In genomic region chr19:52428937-52429336, GRCh38 we compare ENCODE assay signal across 34 cellular contexts. TPM values are rescaled to one million over a fixed set of nuclear protein-coding genes. Genes with fewer than 3 reads are reported as not detected.
"Had no signal": no experiment of that assay in that cellular context is flagged by ENCODE, and none has a peak within 500 bp of the region (broad histone marks: within the 10 kb centered on the region; RNA-seq: fewer than 3 reads in every experiment).

ZNF534 (plus strand) TSS chr19:52429148; CDS start chr19:52431475, 2,327 bp downstream.

- H3K4me3 Mint-ChIP-seq: activated CD4-positive, alpha-beta T cell treated with anti-CD3 and anti-CD28 coated beads, Interleukin-2, amount 10 ng/mL, durations not matched to agents 7 days and 5 days; activated CD8-positive, alpha-beta T cell treated with anti-CD3 and anti-CD28 coated beads for 36 hours; activated naive CD4-positive, alpha-beta T cell treated with anti-CD3 and anti-CD28 coated beads for 36 hours; activated naive CD4-positive, alpha-beta T cell treated with anti-CD3 and anti-CD28 coated beads, Interleukin-2, amount 50 U/mL, for 24 hours; activated naive CD8-positive, alpha-beta T cell treated with anti-CD3 and anti-CD28 coated beads for 36 hours; activated naive CD8-positive, alpha-beta T cell treated with anti-CD3 and anti-CD28 coated beads, Interleukin-2, amount 50 U/mL, for 24 hours; activated T-cell treated with anti-CD3 and anti-CD28 coated beads, Interleukin-2, amount 50 U/mL, for 4 hours; activated T-helper 1 cell treated with anti-CD3 and anti-CD28 coated beads, Interleukin-12 subunit alpha, Interleukin-12 subunit beta, Interleukin-2, Interleukin-4 antibody, amounts not matched to agents 30 ng/mL and 10 ng/mL and 1 ng/mL, durations not matched to agents 14 hours and 24 hours and 36 hours; effector memory CD8-positive, alpha-beta T cell had no signal

- H3K4me1 ChIP-seq: adrenal gland, body of pancreas, esophagus squamous epithelium had no signal

- FAIRE-seq: colon, endothelial cell of umbilical vein, frontal cortex had no signal

- H3K27ac ChIP-seq: adrenal gland, body of pancreas, epithelial cell of prostate, esophagus squamous epithelium had no signal

- H3K4me3 ChIP-seq: adrenal gland, body of pancreas, esophagus squamous epithelium had no signal

- H3K36me3 ChIP-seq: adrenal gland had no signal

- H3K27me3 ChIP-seq: adrenal gland, body of pancreas, esophagus squamous epithelium had no signal

- ATAC-seq: activated CD8-positive, alpha-beta T cell treated with anti-CD3 and anti-CD28 coated beads for 36 hours; activated naive CD8-positive, alpha-beta T cell treated with anti-CD3 and anti-CD28 coated beads, Interleukin-2, amount 50 U/mL, for 24 hours; activated T-cell treated with anti-CD3 and anti-CD28 coated beads, Interleukin-2, amount 50 U/mL, for 4 hours; body of pancreas; effector memory CD8-positive, alpha-beta T cell had no signal

- DNase-seq: activated CD4-positive, alpha-beta T cell treated with anti-CD3 and anti-CD28 coated beads for 4 hours; activated CD4-positive, alpha-beta T cell treated with anti-CD3 and anti-CD28 coated beads, Interleukin-2, amount 10 ng/mL, durations not matched to agents 7 days and 5 days; activated CD4-positive, alpha-beta T cell treated with anti-CD3 and anti-CD28 coated beads, Interleukin-2, amount 50 U/mL, for 48 hours; activated CD4-positive, CD25-positive, alpha-beta regulatory T cell; activated CD4-positive, CD25-positive, alpha-beta regulatory T cell treated with anti-CD3 and anti-CD28 coated beads, Interleukin-2, amount 50 U/mL, for 72 hours; activated CD8-positive, alpha-beta memory T cell treated with anti-CD3 and anti-CD28 coated beads for 24 hours; activated CD8-positive, alpha-beta T cell treated with anti-CD3 and anti-CD28 coated beads for 36 hours; activated effector memory CD4-positive, alpha-beta T cell treated with anti-CD3 and anti-CD28 coated beads, Interleukin-2, amount 50 U/mL, for 16 hours; activated naive CD4-positive, alpha-beta T cell treated with anti-CD3 and anti-CD28 coated beads for 36 hours; activated naive CD8-positive, alpha-beta T cell treated with anti-CD3 and anti-CD28 coated beads for 36 hours; activated naive CD8-positive, alpha-beta T cell treated with anti-CD3 and anti-CD28 coated beads, Interleukin-2, amount 50 U/mL, for 24 hours; activated T-cell treated with anti-CD3 and anti-CD28 coated beads, Interleukin-2, amount 50 U/mL, for 4 hours; adrenal gland; amygdala; aorta; body of pancreas; caudate nucleus; cortex of kidney; dermis blood vessel endothelial cell; effector CD4-positive, alpha-beta T cell; effector memory CD8-positive, alpha-beta T cell; esophagus squamous epithelium; foreskin fibroblast; head of caudate nucleus; T-helper 2 cell had no signal

- H3K27ac Mint-ChIP-seq: activated CD4-positive, alpha-beta T cell treated with anti-CD3 and anti-CD28 coated beads, Interleukin-2, amount 10 ng/mL, durations not matched to agents 7 days and 5 days; activated CD8-positive, alpha-beta T cell treated with anti-CD3 and anti-CD28 coated beads for 36 hours; activated naive CD4-positive, alpha-beta T cell treated with anti-CD3 and anti-CD28 coated beads for 36 hours; activated naive CD4-positive, alpha-beta T cell treated with anti-CD3 and anti-CD28 coated beads, Interleukin-2, amount 50 U/mL, for 24 hours; activated naive CD8-positive, alpha-beta T cell treated with anti-CD3 and anti-CD28 coated beads for 36 hours; activated naive CD8-positive, alpha-beta T cell treated with anti-CD3 and anti-CD28 coated beads, Interleukin-2, amount 50 U/mL, for 24 hours; activated T-helper 1 cell treated with anti-CD3 and anti-CD28 coated beads, Interleukin-12 subunit alpha, Interleukin-12 subunit beta, Interleukin-2, Interleukin-4 antibody, amounts not matched to agents 30 ng/mL and 10 ng/mL and 1 ng/mL, durations not matched to agents 14 hours and 24 hours and 36 hours; activated T-helper 2 cell treated with anti-CD3 and anti-CD28 coated beads, Interferon-gamma antibody, Interleukin-2, Interleukin-4, amounts not matched to agents 10 μg/mL and 5 μg/mL and 100 μg/mL, durations not matched to agents 14 hours and 24 hours and 36 hours had no signal

- H3K4me1 Mint-ChIP-seq: activated CD4-positive, alpha-beta T cell treated with anti-CD3 and anti-CD28 coated beads, Interleukin-2, amount 10 ng/mL, durations not matched to agents 7 days and 5 days; activated naive CD4-positive, alpha-beta T cell treated with anti-CD3 and anti-CD28 coated beads, Interleukin-2, amount 50 U/mL, for 24 hours; activated naive CD8-positive, alpha-beta T cell treated with anti-CD3 and anti-CD28 coated beads for 36 hours; activated naive CD8-positive, alpha-beta T cell treated with anti-CD3 and anti-CD28 coated beads, Interleukin-2, amount 50 U/mL, for 24 hours had no signal

- H3K27me3 Mint-ChIP-seq: activated CD4-positive, alpha-beta T cell treated with anti-CD3 and anti-CD28 coated beads, Interleukin-2, amount 10 ng/mL, durations not matched to agents 7 days and 5 days; activated CD8-positive, alpha-beta T cell treated with anti-CD3 and anti-CD28 coated beads for 36 hours; activated naive CD4-positive, alpha-beta T cell treated with anti-CD3 and anti-CD28 coated beads, Interleukin-2, amount 50 U/mL, for 24 hours; activated naive CD8-positive, alpha-beta T cell treated with anti-CD3 and anti-CD28 coated beads for 36 hours; activated naive CD8-positive, alpha-beta T cell treated with anti-CD3 and anti-CD28 coated beads, Interleukin-2, amount 50 U/mL, for 24 hours; effector memory CD8-positive, alpha-beta T cell had no signal

RNA-seq across cellular contexts. Expression of gene ZNF534, which starts in this region (rescaled TPM):
- total RNA-seq: activated CD4-positive, alpha-beta T cell treated with anti-CD3 and anti-CD28 coated beads, Interleukin-2, amount 10 ng/mL, durations not matched to agents 7 days and 5 days; activated CD8-positive, alpha-beta T cell treated with anti-CD3 and anti-CD28 coated beads for 36 hours; activated naive CD4-positive, alpha-beta T cell treated with anti-CD3 and anti-CD28 coated beads for 36 hours; activated naive CD8-positive, alpha-beta T cell treated with anti-CD3 and anti-CD28 coated beads for 36 hours; activated T-cell treated with anti-CD3 and anti-CD28 coated beads, Interleukin-2, amount 50 U/mL, for 4 hours; activated T-helper 1 cell treated with anti-CD3 and anti-CD28 coated beads, Interleukin-12 subunit alpha, Interleukin-12 subunit beta, Interleukin-2, Interleukin-4 antibody, amounts not matched to agents 30 ng/mL and 10 ng/mL and 1 ng/mL, durations not matched to agents 14 hours and 24 hours and 36 hours; activated T-helper 2 cell treated with anti-CD3 and anti-CD28 coated beads, Interferon-gamma antibody, Interleukin-2, Interleukin-4, amounts not matched to agents 10 μg/mL and 5 μg/mL and 100 μg/mL, durations not matched to agents 14 hours and 24 hours and 36 hours; body of pancreas; chondrocyte; dermis blood vessel endothelial cell; endothelial cell of umbilical vein; T-helper 1 cell treated with Interleukin-12 subunit alpha and Interleukin-12 subunit beta and Interleukin-4 antibody, amounts not matched to agents 30 ng/mL and 1 ng/mL, for 36 hours had no signal
- polyA plus RNA-seq: endothelial cell of umbilical vein had no signal
